Comparison of ENCODE assay signal across 8 cellular contexts in the genomic region with DNA sequence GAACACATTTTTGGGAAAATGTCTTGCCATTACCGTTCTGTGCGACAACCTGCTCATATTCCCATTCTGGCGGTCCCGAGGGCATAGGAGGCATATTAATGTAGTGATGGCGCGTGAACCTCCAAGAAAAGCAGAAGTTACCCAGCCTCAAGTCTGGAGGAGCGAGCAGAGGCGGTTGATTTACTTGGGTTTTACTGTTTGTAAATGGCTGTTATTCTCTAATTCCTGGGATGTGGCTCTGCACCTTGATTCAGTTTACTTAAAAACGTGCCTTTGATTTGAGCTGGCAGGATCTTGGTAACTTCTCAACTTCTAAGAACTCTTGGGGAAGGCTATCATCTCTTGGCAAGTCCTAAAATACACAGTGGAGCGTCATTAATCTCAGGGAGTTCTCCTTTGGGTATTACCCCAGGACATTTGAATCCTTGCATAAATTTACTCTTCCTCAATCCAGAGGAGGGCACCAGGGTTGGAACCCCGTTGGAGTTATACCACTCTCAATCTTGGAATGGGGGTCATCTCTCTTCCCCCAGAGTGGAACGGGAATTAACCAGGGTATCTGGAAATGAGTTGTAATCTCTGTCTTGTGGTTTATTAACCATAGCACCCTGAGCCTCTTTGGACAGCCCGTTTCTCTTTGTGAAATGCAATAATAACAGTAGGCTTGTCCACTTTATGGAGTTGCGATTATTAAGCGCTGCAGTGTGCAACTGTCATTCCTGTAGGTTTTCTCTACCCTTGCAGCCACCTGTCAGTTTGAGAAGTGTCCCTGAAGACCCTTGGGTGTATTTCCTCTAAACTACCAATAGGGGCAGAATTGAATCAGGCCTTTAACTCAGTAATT. TPM values are rescaled to one million over a fixed set of nuclear protein-coding genes. Genes with fewer than 3 reads are reported as not detected.
A peak's percentile ranks its signal among the peaks of the same experiment; 100 is the strongest.
DNase-seq lines count a peak whose midpoint lies in the region; ATAC-seq and TF ChIP-seq lines count a peak whose summit lies in the region.

No MANE protein-coding gene starts in this region.

- CTCF ChIA-PET in activated CD4-positive, alpha-beta T cell treated with anti-CD3 and anti-CD28 coated beads for 36 hours (lab: Charles Lee): interaction anchor here (0.6 to 2.9 kb wide), 20 partner anchors 9 to 252 kb away, joined by 3 to 24 read pairs (median 3); no protein-coding TSS in a partner anchor
- CTCF ChIA-PET in activated CD8-positive, alpha-beta T cell treated with anti-CD3 and anti-CD28 coated beads, Interleukin-2, amount 10 ng/mL, durations not matched to agents 7 days and 5 days (lab: Charles Lee): interaction anchor here (0.6 to 8.1 kb wide), 15 partner anchors 8 to 226 kb away, joined by 3 to 87 read pairs (median 6); no protein-coding TSS in a partner anchor

- no peaks in the 10 kb centered on the region for H3K9me2 ChIP-seq in hepatocyte (replicated peaks; ENCODE audit: insufficient read depth)

- H3K4me3 ChIP-seq in HFF-Myc (replicated peaks; ENCODE audit: low read depth, low read length) (peak overlapping the region; percentile 87), hepatocyte (peak overlapping the region; percentile 98), gastrocnemius medialis (peak overlapping the region; percentile 78 to 91 (median 88))

- H3K27me3 Mint-ChIP-seq in activated CD4-positive, alpha-beta T cell treated with anti-CD3 and anti-CD28 coated beads for 36 hours: no peaks in the 10 kb centered on the region
- peaks cover 4% of the 10 kb centered on the region for H3K27me3 Mint-ChIP-seq in activated CD8-positive, alpha-beta T cell treated with anti-CD3 and anti-CD28 coated beads, Interleukin-2, amount 10 ng/mL, durations not matched to agents 7 days and 5 days (ENCODE audit: low read depth)

- peaks cover 65% of the 10 kb centered on the region for H3K4me1 Mint-ChIP-seq in activated CD4-positive, alpha-beta T cell treated with anti-CD3 and anti-CD28 coated beads for 36 hours
- peaks cover 74% of the 10 kb centered on the region for H3K4me1 Mint-ChIP-seq in activated CD8-positive, alpha-beta T cell treated with anti-CD3 and anti-CD28 coated beads, Interleukin-2, amount 10 ng/mL, durations not matched to agents 7 days and 5 days (ENCODE audit: low read depth)

- H3K9me3 ChIP-seq in hepatocyte (ENCODE audit: low read depth): no peaks in the 10 kb centered on the region
- H3K9me3 ChIP-seq in gastrocnemius medialis: no peaks in the 10 kb centered on the region

- H3K4me2 ChIP-seq in hepatocyte: peak overlapping the region; percentile 97

- H3K27ac ChIP-seq in hepatocyte: peak overlapping the region; percentile 92
- H3K27ac ChIP-seq in gastrocnemius medialis: peak overlapping the region; percentile 84 to 97 (median 90)

- H3K27me3 ChIP-seq in hepatocyte (no peaks in the 10 kb centered on the region), gastrocnemius medialis (peaks cover 0 to 8% (median 0%) of the 10 kb centered on the region in 3 donors)

- peak overlapping the region; percentile 23 for H2AFZ ChIP-seq in hepatocyte

- H3K4me1 ChIP-seq in hepatocyte (ENCODE audit: insufficient read depth) (peaks cover 11% of the 10 kb centered on the region), gastrocnemius medialis (peaks cover 19 to 26% of the 10 kb centered on the region in 2 donors)

- 14% methylated on average over 15 of the region's 15 CpGs for WGBS in hepatocyte (ENCODE audit: low lambda C conversion rate, missing lambda C conversion rate)

- H3K27ac Mint-ChIP-seq in activated CD4-positive, alpha-beta T cell treated with anti-CD3 and anti-CD28 coated beads for 36 hours: peak overlapping the region; percentile 89
- H3K27ac Mint-ChIP-seq in activated CD8-positive, alpha-beta T cell treated with anti-CD3 and anti-CD28 coated beads, Interleukin-2, amount 10 ng/mL, durations not matched to agents 7 days and 5 days: peak overlapping the region; percentile 63

- ATAC-seq in activated CD4-positive, alpha-beta T cell treated with anti-CD3 and anti-CD28 coated beads for 36 hours: no peak
- ATAC-seq in activated CD8-positive, alpha-beta T cell treated with anti-CD3 and anti-CD28 coated beads, Interleukin-2, amount 10 ng/mL, durations not matched to agents 7 days and 5 days: no peak
- ATAC-seq in gastrocnemius medialis: peak; percentile 30 to 45

- no peak for DNase-seq in activated CD4-positive, alpha-beta T cell treated with anti-CD3 and anti-CD28 coated beads for 36 hours
- no peak for DNase-seq in activated CD4-positive, alpha-beta T cell treated with anti-CD3 and anti-CD28 coated beads for 4 hours
- DNase-seq in HFF-Myc (ENCODE audit: extremely low read depth, low read depth) (no peak), NCI-H2171 (lab: John Stamatoyannopoulos, UW) (peak; percentile 56), hepatocyte (ENCODE audit: low spot score) (peak; percentile 59), gastrocnemius medialis (no peak)
- DNase-seq in activated CD8-positive, alpha-beta T cell treated with anti-CD3 and anti-CD28 coated beads, Interleukin-2, amount 10 ng/mL, durations not matched to agents 7 days and 5 days: no peak
- DNase-seq in activated CD8-positive, alpha-beta memory T cell treated with anti-CD3 and anti-CD28 coated beads, Interleukin-2, amount 50 U/mL, for 4 hours: no peak

- POLR2A ChIA-PET in activated CD4-positive, alpha-beta T cell treated with anti-CD3 and anti-CD28 coated beads for 36 hours (lab: Charles Lee): interaction anchor here (1.2 kb wide), 1 partner anchor 14 kb away, joined by 3 read pairs; no protein-coding TSS in a partner anchor
- POLR2A ChIA-PET in activated CD8-positive, alpha-beta T cell treated with anti-CD3 and anti-CD28 coated beads, Interleukin-2, amount 10 ng/mL, durations not matched to agents 7 days and 5 days (lab: Charles Lee): interaction anchor here (0.7 to 2.3 kb wide), 5 partner anchors 8 to 229 kb away, joined by 3 to 11 read pairs (median 5); no protein-coding TSS in a partner anchor

- H3K9me3 Mint-ChIP-seq in activated CD4-positive, alpha-beta T cell treated with anti-CD3 and anti-CD28 coated beads for 36 hours (ENCODE audit: low read depth): no peaks in the 10 kb centered on the region
- H3K9me3 Mint-ChIP-seq in activated CD8-positive, alpha-beta T cell treated with anti-CD3 and anti-CD28 coated beads, Interleukin-2, amount 10 ng/mL, durations not matched to agents 7 days and 5 days (ENCODE audit: insufficient read depth): no peaks in the 10 kb centered on the region

- in situ Hi-C loops in gastrocnemius medialis (cut with MboI; ENCODE audit: low sequenced_read_pairs in 4 of 4): loop anchor here in 1 of 4 donors (25.0 kb wide), 1 partner anchor 374 kb away; a partner anchor contains a TSS

- intact Hi-C loops in activated CD4-positive, alpha-beta T cell treated with anti-CD3 and anti-CD28 coated beads for 36 hours (cut with DNase I, micrococcal nuclease): loop anchor here (1.0 to 10.0 kb wide), 10 partner anchors 8 to 1621 kb away; a partner anchor contains a TSS
- intact Hi-C loops in gastrocnemius medialis (cut with DNase I; ENCODE audit: low total_unique reads): loop anchor here (2.0 to 10.0 kb wide), 4 partner anchors 29 to 809 kb away; a partner anchor contains a TSS

- no peak for TF ChIP-seq POLR2A in gastrocnemius medialis (IDR thresholded peaks at IDR 0.05)

- peaks cover 40% of the 10 kb centered on the region for H3K79me2 ChIP-seq in hepatocyte

- TF ChIP-seq CTCF in HFF-Myc (IDR thresholded peaks at IDR 0.05; ENCODE audit: low read depth, low read length, missing control alignments): peak; percentile 71
- TF ChIP-seq CTCF in hepatocyte (IDR thresholded peaks at IDR 0.05; ENCODE audit: poor library complexity): peak; percentile 59
- peak; percentile 56 to 81 (median 71) for TF ChIP-seq CTCF in gastrocnemius medialis (IDR thresholded peaks at IDR 0.05 in 4 of 5, conservative IDR thresholded peaks at IDR 0.05 in 1 of 5)

- H4K20me1 ChIP-seq in hepatocyte (ENCODE audit: insufficient read depth, poor library complexity, severe bottlenecking): no peaks in the 10 kb centered on the region

- H3K36me3 ChIP-seq in hepatocyte (replicated peaks; ENCODE audit: insufficient read depth, low read depth) (no peaks in the 10 kb centered on the region), gastrocnemius medialis (no peaks in the 10 kb centered on the region)

- peak overlapping the region; percentile 89 for H3K4me3 Mint-ChIP-seq in activated CD4-positive, alpha-beta T cell treated with anti-CD3 and anti-CD28 coated beads for 36 hours
- H3K4me3 Mint-ChIP-seq in activated CD8-positive, alpha-beta T cell treated with anti-CD3 and anti-CD28 coated beads, Interleukin-2, amount 10 ng/mL, durations not matched to agents 7 days and 5 days: peak overlapping the region; percentile 94

- H3K36me3 Mint-ChIP-seq in activated CD4-positive, alpha-beta T cell treated with anti-CD3 and anti-CD28 coated beads for 36 hours (ENCODE audit: low read depth): peaks cover 50% of the 10 kb centered on the region
- H3K36me3 Mint-ChIP-seq in activated CD8-positive, alpha-beta T cell treated with anti-CD3 and anti-CD28 coated beads, Interleukin-2, amount 10 ng/mL, durations not matched to agents 7 days and 5 days (ENCODE audit: low read depth): peaks cover 28% of the 10 kb centered on the region

RNA-seq across cellular contexts. Expression of a gene that starts 2.1 kb away (rescaled TPM):
- 100 to 1,000 TPM in 1 of 2 experiments, 10 to 100 TPM in 1; 84.4 to 105 TPM for total RNA-seq in activated CD4-positive, alpha-beta T cell treated with anti-CD3 and anti-CD28 coated beads for 36 hours
- 10 to 100 TPM; 42.6 to 44.7 TPM for total RNA-seq in activated CD8-positive, alpha-beta T cell treated with anti-CD3 and anti-CD28 coated beads, Interleukin-2, amount 10 ng/mL, durations not matched to agents 7 days and 5 days
- total RNA-seq in hepatocyte: 25.6 and 37.3 TPM in 2 replicates
- 21.1 and 25.4 TPM in 2 replicates for polyA plus RNA-seq in hepatocyte
- 10 to 100 TPM; 18.1 to 57.6 (median 42.1) TPM for total RNA-seq in gastrocnemius medialis

Comparison
In these comparisons a context has a peak if more than half of its experiments do, and no peak if none do; other contexts are left out.
1. ATAC-seq: peak in gastrocnemius medialis (2 of 2); none in activated CD4-positive, alpha-beta T cell treated with anti-CD3 and anti-CD28 coated beads for 36 hours (single experiment) and activated CD8-positive, alpha-beta T cell treated with anti-CD3 and anti-CD28 coated beads, Interleukin-2, amount 10 ng/mL, durations not matched to agents 7 days and 5 days (single experiment).
2. DNase-seq: peak in NCI-H2171 (single experiment) and hepatocyte (single experiment); none in activated CD4-positive, alpha-beta T cell treated with anti-CD3 and anti-CD28 coated beads for 36 hours (single experiment), activated CD4-positive, alpha-beta T cell treated with anti-CD3 and anti-CD28 coated beads for 4 hours (0 of 2), HFF-Myc (single experiment), activated CD8-positive, alpha-beta T cell treated with anti-CD3 and anti-CD28 coated beads, Interleukin-2, amount 10 ng/mL, durations not matched to agents 7 days and 5 days (single experiment), gastrocnemius medialis (0 of 2) and activated CD8-positive, alpha-beta memory T cell treated with anti-CD3 and anti-CD28 coated beads, Interleukin-2, amount 50 U/mL, for 4 hours (single experiment).
3. Peak in every context shown above with its lines, with median percentiles within 50 percentile points of each other: H3K4me3 ChIP-seq and CTCF ChIP-seq.